ENCODE assay signal across 28 cellular contexts in genomic region chr2:9364373-9364772, GRCh38.
"Had no signal": no experiment of that assay in that cellular context is flagged by ENCODE, and none has a peak within 500 bp of the region (broad histone marks: within the 10 kb centered on the region; RNA-seq: fewer than 3 reads in every experiment).

No MANE protein-coding gene starts in this region.

- H3K36me3 ChIP-seq: colonic mucosa, ovary had no signal

- H3K27me3 ChIP-seq: colonic mucosa, esophagus squamous epithelium, ovary, tibial nerve, upper lobe of left lung had no signal

- H3K27ac Mint-ChIP-seq: dendritic cell treated with granulocyte-macrophage colony-stimulating factor and Interleukin-4, amounts not matched to agents 40 ng/mL and 50 ng/mL, for 4 days; immature natural killer cell; natural killer cell; stimulated activated naive B cell treated with anti-CD40 and anti-IgM and Interleukin-4, amounts not matched to agents 10 μg/mL and 1 μg/mL and 100 μg/mL, for 72 hours; stimulated activated naive CD8-positive, alpha-beta T cell treated with anti-CD3 and anti-CD28 coated beads, Interleukin-15, Interleukin-2, amounts not matched to agents 100 ng/mL and 50 ng/mL, for 24 hours had no signal

- FAIRE-seq: frontal cortex, urothelium cell line had no signal

- H3K9me3 Mint-ChIP-seq: dendritic cell treated with granulocyte-macrophage colony-stimulating factor and Interleukin-4, amounts not matched to agents 40 ng/mL and 50 ng/mL, for 4 days; endodermal cell; immature natural killer cell; natural killer cell; stimulated activated naive B cell treated with anti-CD40 and anti-IgM and Interleukin-4, amounts not matched to agents 10 μg/mL and 1 μg/mL and 100 μg/mL, for 72 hours; stimulated activated naive CD8-positive, alpha-beta T cell treated with anti-CD3 and anti-CD28 coated beads, Interleukin-15, Interleukin-2, amounts not matched to agents 100 ng/mL and 50 ng/mL, for 24 hours had no signal

- H3K4me3 ChIP-seq: colonic mucosa, esophagus squamous epithelium, left ventricle myocardium inferior, lower lobe of right lung, ovary, psoas muscle, skin epidermis, thoracic aorta, tibial nerve, upper lobe of left lung had no signal

- H3K27ac ChIP-seq: colonic mucosa, esophagus squamous epithelium, left ventricle myocardium inferior, lower lobe of right lung, ovary, psoas muscle, skin epidermis, thoracic aorta, tibial nerve, upper lobe of left lung had no signal

- H3K4me3 Mint-ChIP-seq: dendritic cell treated with granulocyte-macrophage colony-stimulating factor and Interleukin-4, amounts not matched to agents 40 ng/mL and 50 ng/mL, for 4 days; endodermal cell; immature natural killer cell; natural killer cell; stimulated activated naive B cell treated with anti-CD40 and anti-IgM and Interleukin-4, amounts not matched to agents 10 μg/mL and 1 μg/mL and 100 μg/mL, for 72 hours; stimulated activated naive CD8-positive, alpha-beta T cell treated with anti-CD3 and anti-CD28 coated beads, Interleukin-15, Interleukin-2, amounts not matched to agents 100 ng/mL and 50 ng/mL, for 24 hours had no signal

- H3K36me3 Mint-ChIP-seq: immature natural killer cell; natural killer cell; stimulated activated naive B cell treated with anti-CD40 and anti-IgM and Interleukin-4, amounts not matched to agents 10 μg/mL and 1 μg/mL and 100 μg/mL, for 72 hours had no signal

- H3K4me1 ChIP-seq: colonic mucosa, esophagus squamous epithelium, lower lobe of right lung, psoas muscle, tibial nerve, upper lobe of left lung had no signal

- H3K4me1 Mint-ChIP-seq: immature natural killer cell, natural killer cell had no signal

- DNase-seq: colonic mucosa; effector CD8-positive, alpha-beta T cell; endodermal cell; erythroblast; esophagus squamous epithelium; hypothalamus; immature natural killer cell; islet precursor cell; kidney glomerular epithelial cell; left colon; left ventricle myocardium inferior; lower lobe of right lung; natural killer cell; occipital lobe; ovary; psoas muscle; right cardiac atrium; stimulated activated CD4-positive, alpha-beta T cell treated with anti-CD3 and anti-CD28 coated beads, Interleukin-15, amount 100 ng/mL, for 24 hours; stimulated activated CD4-positive, alpha-beta T cell treated with anti-CD3 and anti-CD28 coated beads, Interleukin-2, amount 100 ng/mL, for 48 hours; stimulated activated naive B cell treated with anti-CD40 and anti-IgM and Interleukin-4, amounts not matched to agents 10 μg/mL and 1 μg/mL and 100 μg/mL, for 72 hours; upper lobe of left lung had no signal

- H3K9me3 ChIP-seq: colonic mucosa, esophagus squamous epithelium, left ventricle myocardium inferior, lower lobe of right lung, ovary, psoas muscle, thoracic aorta, tibial nerve, upper lobe of left lung had no signal

- ATAC-seq: left colon; lower lobe of right lung; natural killer cell; psoas muscle; stimulated activated naive B cell treated with anti-CD40 and anti-IgM and Interleukin-4, amounts not matched to agents 10 μg/mL and 1 μg/mL and 100 μg/mL, for 72 hours had no signal

- H3K27me3 Mint-ChIP-seq: dendritic cell treated with granulocyte-macrophage colony-stimulating factor and Interleukin-4, amounts not matched to agents 40 ng/mL and 50 ng/mL, for 4 days; stimulated activated naive CD8-positive, alpha-beta T cell treated with anti-CD3 and anti-CD28 coated beads, Interleukin-15, Interleukin-2, amounts not matched to agents 100 ng/mL and 50 ng/mL, for 24 hours had no signal
